24 cellular contexts compared by ENCODE assay signal in genomic region chr11:80023416-80023815, GRCh38.
DNase-seq lines count a peak whose midpoint lies in the region; ATAC-seq and TF ChIP-seq lines count a peak whose summit lies in the region.
"Had no signal": no experiment of that assay in that cellular context is flagged by ENCODE, and none has a peak within 500 bp of the region (broad histone marks: within the 10 kb centered on the region; RNA-seq: fewer than 3 reads in every experiment).

No MANE protein-coding gene starts in this region.

- intact Hi-C loops in psoas muscle (cut with DNase I), result no loop called here

- no peak overlapping the region for H3K23ac ChIP-seq in mesendoderm (ENCODE audit: low read length)

- in situ Hi-C loops in GM23248 (cut with MboI), result no loop called here

- DNase-seq in RWPE2 (ENCODE audit: low spot score) (no peak), kidney glomerular epithelial cell (lab: John Stamatoyannopoulos, UW) (peak; percentile 4), mesendoderm (no peak), GM23248 (no peak), HuH-7.5 (ENCODE audit: low spot score) (no peak), psoas muscle (no peak)
- DNase-seq in activated CD8-positive, alpha-beta memory T cell treated with anti-CD3 and anti-CD28 coated beads for 24 hours, result no peak
- DNase-seq: 8988T; ACHN; BE2C; C1 segment of cervical spinal cord; CD4-positive, alpha-beta memory T cell; CD4-positive, CD25-positive, alpha-beta regulatory T cell; CD8-positive, alpha-beta memory T cell; COR-L47; DMS 273 treated with DMSO at 0.1 percent for 48 hours; DMS153; DMS79; DND-41; EL; GDM1 had no signal

- H3F3A ChIP-seq in GM23248 (ENCODE audit: insufficient read depth), result no peaks in the 10 kb centered on the region

- no peak overlapping the region for H3K56ac ChIP-seq in mesendoderm (ENCODE audit: low read length)

- H3K4me2 ChIP-seq in OCI-LY3 (ENCODE audit: low read length) (peak overlapping the region; percentile 78), mesendoderm (ENCODE audit: low read length) (no peak overlapping the region), GM23248 (ENCODE audit: unreplicated experiment) (no peak overlapping the region)
- H3K4me2 ChIP-seq: BLaER1 had no signal

- H4K8ac ChIP-seq in mesendoderm (ENCODE audit: low read depth, low read length), result no peak overlapping the region

- H3K9me3 ChIP-seq in OCI-LY3 (ENCODE audit: insufficient read depth, low read length) (peaks cover 10% of the 10 kb centered on the region; the same call in 1 of the 2 replicates), RWPE2 (ENCODE audit: severe bottlenecking) (no peaks in the 10 kb centered on the region), GM23248 (ENCODE audit: low read depth) (no peaks in the 10 kb centered on the region), psoas muscle (peaks cover 3% of the 10 kb centered on the region)
- H3K9me3 ChIP-seq: BE2C, BLaER1 had no signal

- H2BK5ac ChIP-seq in mesendoderm (ENCODE audit: low read length), result no peak overlapping the region

- H3K36me3 ChIP-seq in OCI-LY3 (replicated peaks; ENCODE audit: low read depth, low read length), result peaks cover 24% of the 10 kb centered on the region
- no peaks in the 10 kb centered on the region for H3K36me3 ChIP-seq in RWPE2 (ENCODE audit: low read depth)
- H3K36me3 ChIP-seq in mesendoderm (ENCODE audit: control insufficient read depth, insufficient read depth, low read length), result no peaks in the 10 kb centered on the region
- H3K36me3 ChIP-seq in GM23248 (ENCODE audit: low read depth), result no peaks in the 10 kb centered on the region
- no peaks in the 10 kb centered on the region for H3K36me3 ChIP-seq in psoas muscle (ENCODE audit: insufficient read depth in 1 of 2, low read depth in 1 of 2)
- H3K36me3 ChIP-seq: BE2C, BLaER1 had no signal

- H3K9ac ChIP-seq in OCI-LY3 (ENCODE audit: low read length) (peak overlapping the region; percentile 39), mesendoderm (ENCODE audit: low read length) (no peak overlapping the region), GM23248 (no peak overlapping the region)
- H3K9ac ChIP-seq: BLaER1 had no signal

- no peak overlapping the region for H4K5ac ChIP-seq in mesendoderm (ENCODE audit: low read length)

- H3K27me3 ChIP-seq in OCI-LY3 (ENCODE audit: low read depth, low read length) (no peaks in the 10 kb centered on the region), RWPE2 (ENCODE audit: insufficient read depth, poor library complexity, severe bottlenecking) (no peaks in the 10 kb centered on the region), mesendoderm (ENCODE audit: insufficient read depth, low read length, poor library complexity) (no peaks in the 10 kb centered on the region), GM23248 (replicated peaks; ENCODE audit: insufficient read depth) (no peaks in the 10 kb centered on the region), psoas muscle (ENCODE audit: insufficient read depth in 3 of 3, low read length in 2 of 3) (peaks cover 0 to 2% (median 0%) of the 10 kb centered on the region in 3 donors)
- H3K27me3 ChIP-seq: BE2C, BLaER1 had no signal

- no peak overlapping the region for H2BK120ac ChIP-seq in mesendoderm (ENCODE audit: low read depth, low read length)

- no peaks in the 10 kb centered on the region for H3K79me2 ChIP-seq in OCI-LY3 (ENCODE audit: low read length)
- H3K79me2 ChIP-seq in mesendoderm (ENCODE audit: control insufficient read depth, insufficient read depth, low read length), result no peaks in the 10 kb centered on the region
- no peaks in the 10 kb centered on the region for H3K79me2 ChIP-seq in GM23248 (ENCODE audit: insufficient read depth)

- H3K4me3 ChIP-seq in OCI-LY3 (ENCODE audit: low read length) (peak overlapping the region; percentile 8), RWPE2 (ENCODE audit: severe bottlenecking) (no peak overlapping the region), mesendoderm (ENCODE audit: low read length) (no peak overlapping the region), GM23248 (no peak overlapping the region), psoas muscle (no peak overlapping the region)
- H3K4me3 ChIP-seq: BLaER1, GM12878 had no signal

- peak overlapping the region; percentile 95 for H3K27ac ChIP-seq in OCI-LY3 (ENCODE audit: low read length)
- H3K27ac ChIP-seq in RWPE2 (ENCODE audit: poor library complexity, severe bottlenecking), result no peak overlapping the region
- H3K27ac ChIP-seq in mesendoderm (ENCODE audit: low read depth, low read length), result no peak overlapping the region
- H3K27ac ChIP-seq in GM23248, result no peak overlapping the region
- H3K27ac ChIP-seq in psoas muscle, result no peak overlapping the region
- H3K27ac ChIP-seq: BLaER1 had no signal

- H4K20me1 ChIP-seq in OCI-LY3 (ENCODE audit: insufficient read depth, low read length) (no peaks in the 10 kb centered on the region), GM23248 (ENCODE audit: insufficient read depth) (no peaks in the 10 kb centered on the region)
- H4K20me1 ChIP-seq: BLaER1 had no signal

- H2BK15ac ChIP-seq in mesendoderm (replicated peaks; ENCODE audit: low read depth), result no peak overlapping the region

- no peak for TF ChIP-seq CTCF in OCI-LY3 (IDR thresholded peaks at IDR 0.05; ENCODE audit: low read depth, low read length)
- TF ChIP-seq CTCF in RWPE2 (IDR thresholded peaks at IDR 0.05; ENCODE audit: poor library complexity, severe bottlenecking), result no peak
- TF ChIP-seq CTCF in psoas muscle (IDR thresholded peaks at IDR 0.05), result no peak

- H2AK5ac ChIP-seq in mesendoderm (ENCODE audit: low read length), result no peak overlapping the region

- peak; percentile 21; the same call in 1 of the 3 replicates for ATAC-seq in RWPE2 (ENCODE audit: low read depth)
- no peak for ATAC-seq in psoas muscle

- H2AFZ ChIP-seq in OCI-LY3 (ENCODE audit: low read depth, low read length) (no peak overlapping the region), GM23248 (no peak overlapping the region)

- H3K4me1 ChIP-seq in OCI-LY3 (ENCODE audit: low read length) (peaks cover 44% of the 10 kb centered on the region), RWPE2 (ENCODE audit: insufficient read depth, poor library complexity, severe bottlenecking) (peaks cover 5% of the 10 kb centered on the region), mesendoderm (ENCODE audit: control insufficient read depth, low read depth, low read length) (peaks cover 3% of the 10 kb centered on the region), GM23248 (ENCODE audit: insufficient read depth) (no peaks in the 10 kb centered on the region), psoas muscle (no peaks in the 10 kb centered on the region)
- H3K4me1 ChIP-seq: BE2C, BLaER1 had no signal

- no peak overlapping the region for H3K4ac ChIP-seq in mesendoderm (ENCODE audit: low read depth, low read length)

- no peaks in the 10 kb centered on the region for H3K9me2 ChIP-seq in GM23248 (ENCODE audit: insufficient read depth)

- H3K18ac ChIP-seq in mesendoderm (ENCODE audit: low read length), result peak overlapping the region; percentile 56

- no peaks in the 10 kb centered on the region for H3K79me1 ChIP-seq in mesendoderm (ENCODE audit: low read length)
